ENCODE assay signal across 1 cellular context in the genomic region with DNA sequence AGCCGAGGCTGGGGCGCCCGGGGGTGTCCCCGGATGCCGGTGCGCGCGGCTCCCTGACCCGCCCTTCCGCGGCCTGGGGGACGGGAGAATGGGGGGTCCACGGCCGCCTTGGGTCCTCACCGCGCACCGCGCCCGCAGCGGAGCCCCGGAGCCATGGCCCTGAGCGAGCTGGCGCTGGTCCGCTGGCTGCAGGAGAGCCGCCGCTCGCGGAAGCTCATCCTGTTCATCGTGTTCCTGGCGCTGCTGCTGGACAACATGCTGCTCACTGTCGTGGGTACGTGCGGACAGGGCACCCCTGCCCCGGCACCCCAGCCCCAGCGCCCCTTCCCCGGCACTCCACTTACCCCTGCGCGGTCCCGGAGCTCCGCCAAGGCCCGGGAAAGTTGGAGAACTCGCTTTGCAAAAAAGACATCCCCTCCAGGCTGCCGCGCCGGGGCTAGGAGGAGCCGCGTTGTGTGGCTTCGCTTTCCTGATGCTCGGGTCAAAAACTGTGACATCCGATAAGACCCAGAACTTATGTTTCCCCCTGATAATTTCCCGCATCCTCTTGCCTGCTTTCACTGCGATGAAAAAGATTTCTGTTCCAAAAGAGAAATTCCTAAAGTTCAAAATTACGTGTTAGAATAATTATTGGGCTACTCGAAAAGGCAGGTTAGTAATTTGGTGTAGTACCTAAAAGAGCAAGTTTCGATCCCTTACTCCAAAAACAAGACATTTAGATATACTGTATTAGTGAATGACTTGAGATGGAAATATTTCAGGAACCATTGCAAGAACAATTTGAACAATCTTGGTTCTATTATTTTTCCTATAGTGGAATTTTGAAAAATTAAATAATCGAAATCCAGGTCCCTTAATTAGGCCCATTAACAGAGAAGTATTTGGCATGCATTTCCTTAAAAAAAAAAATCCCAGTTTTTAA.
TF ChIP-seq lines count a peak whose summit lies in the region.

No MANE protein-coding gene starts in this region.

TF ChIP-seq in H1, 55 proteins besides CTCF, POLR2A, EP300 and RAD21:
- TF ChIP-seq TBP (IDR thresholded peaks at IDR 0.05; ENCODE audit: low read depth, low read length): no peak
- peak; percentile 49 for TF ChIP-seq ASH2L (IDR thresholded peaks at IDR 0.05; ENCODE audit: low read length)
- peak; percentile 71 for TF ChIP-seq KDM4A (IDR thresholded peaks at IDR 0.05; ENCODE audit: low read depth, low read length, severe bottlenecking)
- peak; percentile 57 for TF ChIP-seq EZH2 (IDR thresholded peaks at IDR 0.05; ENCODE audit: low read depth, low read length, severe bottlenecking)
- 0 out of 4 replicates have a peak, but pooled peaks of 1 of the 2 experiments have one; percentile 46 for TF ChIP-seq HDAC2 (IDR thresholded peaks at IDR 0.05; ENCODE audit: borderline replicate concordance in 1 of 2, low read depth in 2 of 2, low read length in 2 of 2)
- 0 out of 2 replicates have a peak, but pooled peaks have one; percentile 17 for TF ChIP-seq TAF1 (IDR thresholded peaks at IDR 0.05; ENCODE audit: low read depth, low read length)
- TF ChIP-seq CEBPB (IDR thresholded peaks at IDR 0.05; ENCODE audit: low read depth, low read length): no peak
- TF ChIP-seq SUZ12 (IDR thresholded peaks at IDR 0.05; ENCODE audit: low read length): peak; percentile 57; the same call in 1 of the 2 replicates
